14 cellular contexts compared by ENCODE assay signal in genomic region chr4:132332932-132333722, GRCh38.
DNase-seq lines count a peak whose midpoint lies in the region; ATAC-seq and TF ChIP-seq lines count a peak whose summit lies in the region.
"Had no signal": no experiment of that assay in that cellular context is flagged by ENCODE, and none has a peak within 500 bp of the region (broad histone marks: within the 10 kb centered on the region; RNA-seq: fewer than 3 reads in every experiment).

No MANE protein-coding gene starts in this region.

- no peaks in the 10 kb centered on the region for H3K9me3 ChIP-seq in cardiac muscle cell (ENCODE audit: low read depth)
- H3K9me3 ChIP-seq: ovary, upper lobe of left lung had no signal

- H3K4me3 ChIP-seq in cardiac muscle cell: no peak overlapping the region
- H3K4me3 ChIP-seq: ovary, upper lobe of left lung had no signal

- POLR2A ChIA-PET in activated CD4-positive, alpha-beta T cell treated with anti-CD3 and anti-CD28 coated beads for 36 hours (lab: Charles Lee): no interaction called here

- no peak overlapping the region for H3K27ac Mint-ChIP-seq in stimulated activated naive CD8-positive, alpha-beta T cell treated with anti-CD3 and anti-CD28 coated beads, Interleukin-15, amount 100 ng/mL, for 72 hours
- H3K27ac Mint-ChIP-seq in activated CD4-positive, alpha-beta T cell treated with anti-CD3 and anti-CD28 coated beads for 36 hours: no peak overlapping the region
- H3K27ac Mint-ChIP-seq: activated naive CD4-positive, alpha-beta T cell treated with anti-CD3 and anti-CD28 coated beads, Interleukin-2, amount 50 U/mL, for 24 hours had no signal

- CTCF ChIA-PET in activated CD4-positive, alpha-beta T cell treated with anti-CD3 and anti-CD28 coated beads for 36 hours (lab: Charles Lee): interaction anchor here (0.6 kb wide), 1 partner anchor 441 kb away, joined by 7 read pairs; no protein-coding TSS in a partner anchor

- H3K4me1 Mint-ChIP-seq in stimulated activated naive CD8-positive, alpha-beta T cell treated with anti-CD3 and anti-CD28 coated beads, Interleukin-15, amount 100 ng/mL, for 72 hours: no peaks in the 10 kb centered on the region
- no peaks in the 10 kb centered on the region for H3K4me1 Mint-ChIP-seq in activated CD4-positive, alpha-beta T cell treated with anti-CD3 and anti-CD28 coated beads for 36 hours
- H3K4me1 Mint-ChIP-seq: activated naive CD4-positive, alpha-beta T cell treated with anti-CD3 and anti-CD28 coated beads, Interleukin-2, amount 50 U/mL, for 24 hours had no signal

- H3K36me3 ChIP-seq in cardiac muscle cell: no peaks in the 10 kb centered on the region
- H3K36me3 ChIP-seq: ovary, upper lobe of left lung had no signal

- no peaks in the 10 kb centered on the region for H3K36me3 Mint-ChIP-seq in activated CD4-positive, alpha-beta T cell treated with anti-CD3 and anti-CD28 coated beads for 36 hours (ENCODE audit: low read depth)
- H3K36me3 Mint-ChIP-seq: activated naive CD4-positive, alpha-beta T cell treated with anti-CD3 and anti-CD28 coated beads, Interleukin-2, amount 50 U/mL, for 24 hours had no signal

- H3K27ac ChIP-seq in cardiac muscle cell: no peak overlapping the region
- H3K27ac ChIP-seq: ovary, upper lobe of left lung had no signal

- H3K27me3 ChIP-seq in cardiac muscle cell: no peaks in the 10 kb centered on the region
- H3K27me3 ChIP-seq: ovary, upper lobe of left lung had no signal

- TF ChIP-seq CTCF in cardiac muscle cell (IDR thresholded peaks at IDR 0.05; ENCODE audit: low read depth, low read length): peak; percentile 37

- peaks cover 14 to 16% of the 10 kb centered on the region in 2 donors for H3K9me3 Mint-ChIP-seq in stimulated activated naive CD8-positive, alpha-beta T cell treated with anti-CD3 and anti-CD28 coated beads, Interleukin-15, amount 100 ng/mL, for 72 hours
- H3K9me3 Mint-ChIP-seq in activated CD4-positive, alpha-beta T cell treated with anti-CD3 and anti-CD28 coated beads for 36 hours (ENCODE audit: low read depth): peaks cover 8% of the 10 kb centered on the region

- intact Hi-C loops in cardiac septum (cut with DNase I): no loop called here
- intact Hi-C loops in activated CD4-positive, alpha-beta T cell treated with anti-CD3 and anti-CD28 coated beads for 36 hours (cut with DNase I, micrococcal nuclease): no loop called here

- no peaks in the 10 kb centered on the region for H3K4me1 ChIP-seq in cardiac muscle cell (ENCODE audit: low read depth)
- H3K4me1 ChIP-seq: upper lobe of left lung had no signal

- DNase-seq in cardiac muscle cell (ENCODE audit: low read depth in 1 of 2, low spot score in 1 of 2) (peak in 1 of 2 donors; percentile 30), cardiac septum (ENCODE audit: low spot score) (no peak), RKO (ENCODE audit: low spot score) (peak; percentile 30), fibroblast of gingiva (ENCODE audit: low read depth) (peak; percentile 8), AG08395 (ENCODE audit: low spot score) (no peak)
- no peak for DNase-seq in stimulated activated naive CD8-positive, alpha-beta T cell treated with anti-CD3 and anti-CD28 coated beads, Interleukin-15, amount 100 ng/mL, for 72 hours
- DNase-seq in activated CD4-positive, alpha-beta T cell treated with anti-CD3 and anti-CD28 coated beads for 36 hours: no peak
- DNase-seq: activated CD4-positive, alpha-beta T cell treated with anti-CD3 and anti-CD28 coated beads for 1 hour; KG1; left colon; ovary; upper lobe of left lung had no signal

- no peaks in the 10 kb centered on the region for H3K27me3 Mint-ChIP-seq in stimulated activated naive CD8-positive, alpha-beta T cell treated with anti-CD3 and anti-CD28 coated beads, Interleukin-15, amount 100 ng/mL, for 72 hours
- H3K27me3 Mint-ChIP-seq in activated CD4-positive, alpha-beta T cell treated with anti-CD3 and anti-CD28 coated beads for 36 hours: no peaks in the 10 kb centered on the region
- H3K27me3 Mint-ChIP-seq: activated naive CD4-positive, alpha-beta T cell treated with anti-CD3 and anti-CD28 coated beads, Interleukin-2, amount 50 U/mL, for 24 hours had no signal

- ATAC-seq in HG02840 (IDR thresholded peaks at IDR 0.05; ENCODE audit: low FRiP score, unreplicated experiment): no peak
- ATAC-seq in stimulated activated naive CD8-positive, alpha-beta T cell treated with anti-CD3 and anti-CD28 coated beads, Interleukin-15, amount 100 ng/mL, for 72 hours: no peak
- no peak for ATAC-seq in activated CD4-positive, alpha-beta T cell treated with anti-CD3 and anti-CD28 coated beads for 36 hours
- ATAC-seq: left colon had no signal

- H3K4me3 Mint-ChIP-seq in stimulated activated naive CD8-positive, alpha-beta T cell treated with anti-CD3 and anti-CD28 coated beads, Interleukin-15, amount 100 ng/mL, for 72 hours: no peak overlapping the region
- no peak overlapping the region for H3K4me3 Mint-ChIP-seq in activated CD4-positive, alpha-beta T cell treated with anti-CD3 and anti-CD28 coated beads for 36 hours
- H3K4me3 Mint-ChIP-seq: activated naive CD4-positive, alpha-beta T cell treated with anti-CD3 and anti-CD28 coated beads, Interleukin-2, amount 50 U/mL, for 24 hours had no signal

Comparison
In these comparisons a context has a peak if more than half of its experiments do, and no peak if none do; other contexts are left out.
1. DNase-seq: peak in RKO (single experiment) and fibroblast of gingiva (single experiment); none in cardiac septum (single experiment), AG08395 (single experiment), stimulated activated naive CD8-positive, alpha-beta T cell treated with anti-CD3 and anti-CD28 coated beads, Interleukin-15, amount 100 ng/mL, for 72 hours (0 of 2) and activated CD4-positive, alpha-beta T cell treated with anti-CD3 and anti-CD28 coated beads for 36 hours (single experiment).